In the genomic region with DNA sequence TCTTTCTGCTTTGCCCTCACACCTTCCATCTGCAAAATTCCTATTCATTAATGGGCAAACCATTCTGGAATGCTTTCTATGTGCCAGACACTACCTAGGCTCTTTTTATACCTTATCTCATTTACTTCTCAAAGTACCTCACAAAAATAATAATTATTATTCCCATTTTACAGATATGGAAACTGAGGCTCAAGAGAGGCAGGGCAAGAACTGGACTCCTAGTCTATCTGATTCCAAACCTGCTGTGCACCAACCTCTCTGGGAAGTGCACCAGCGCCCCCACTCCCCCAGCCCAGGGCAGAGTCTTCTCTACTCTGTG, we compare ENCODE assay signal across 10 cellular contexts. TPM values are rescaled to one million over a fixed set of nuclear protein-coding genes. Genes with fewer than 3 reads are reported as not detected.
DNase-seq lines count a peak whose midpoint lies in the region; ATAC-seq and TF ChIP-seq lines count a peak whose summit lies in the region.
"Had no signal": no experiment of that assay in that cellular context is flagged by ENCODE, and none has a peak within 500 bp of the region (broad histone marks: within the 10 kb centered on the region; RNA-seq: fewer than 3 reads in every experiment).

No MANE protein-coding gene starts in this region.

- WGBS in esophagus muscularis mucosa, result 42% methylated on average over 1 of the region's 1 CpG
- no CpG with 5 or more reads among the region's 1 CpG for WGBS in trophoblast cell (ENCODE audit: extremely low coverage, insufficient coverage, insufficient read length)

- H3K4me1 Mint-ChIP-seq in Caco-2 (ENCODE audit: low read depth, unreplicated experiment), result peaks cover 51% of the 10 kb centered on the region

- no peak overlapping the region for H2AK5ac ChIP-seq in trophoblast cell (ENCODE audit: low read length)

- POLR2A ChIA-PET in Caco-2 (lab: Charles Lee) (no interaction called here), PC-9 (lab: Charles Lee; ENCODE audit: unreplicated experiment) (no interaction called here)

- no peak overlapping the region for H2BK12ac ChIP-seq in trophoblast cell (ENCODE audit: low read length)

- TF ChIP-seq CTCF in Caco-2 (IDR thresholded peaks at IDR 0.05; ENCODE audit: insufficient read depth in 1 of 2, low read depth in 1 of 2, low read length in 1 of 2, severe bottlenecking in 1 of 2, unreplicated experiment in 1 of 2), result no peak
- TF ChIP-seq CTCF in PC-9 (conservative IDR thresholded peaks at IDR 0.05), result no peak; the same call in 1 of the 2 replicates
- TF ChIP-seq CTCF in esophagus muscularis mucosa (IDR thresholded peaks at IDR 0.05), result no peak

- peak overlapping the region; percentile 82 for H3K4me3 Mint-ChIP-seq in Caco-2 (ENCODE audit: unreplicated experiment)

- H3K27me3 Mint-ChIP-seq in Caco-2 (ENCODE audit: insufficient read depth, unreplicated experiment), result no peaks in the 10 kb centered on the region

- no peaks in the 10 kb centered on the region for H3K9me3 ChIP-seq in Caco-2
- H3K9me3 ChIP-seq in PC-9 (ENCODE audit: insufficient read depth, low read depth), result no peaks in the 10 kb centered on the region
- no peaks in the 10 kb centered on the region for H3K9me3 ChIP-seq in esophagus muscularis mucosa
- peaks cover 13% of the 10 kb centered on the region for H3K9me3 ChIP-seq in trophoblast cell (ENCODE audit: insufficient read depth, low read depth, low read length)

- H3K14ac ChIP-seq in trophoblast cell (ENCODE audit: low read length), result no peak overlapping the region

- no peak overlapping the region for H4K91ac ChIP-seq in trophoblast cell (ENCODE audit: low read depth, low read length)

- no peaks in the 10 kb centered on the region for H3K27me3 ChIP-seq in Caco-2 (replicated peaks; ENCODE audit: control insufficient read depth, insufficient read depth, low read length)
- no peaks in the 10 kb centered on the region for H3K27me3 ChIP-seq in PC-9 (ENCODE audit: insufficient read depth, low read depth)
- H3K27me3 ChIP-seq in esophagus muscularis mucosa, result peaks cover 0 to 25% (median 0%) of the 10 kb centered on the region in 4 donors
- peaks cover 24% of the 10 kb centered on the region for H3K27me3 ChIP-seq in trophoblast cell (ENCODE audit: insufficient read depth, low read length)

- no peak overlapping the region for H2BK5ac ChIP-seq in trophoblast cell (ENCODE audit: low read depth, low read length, poor library complexity)

- no peak overlapping the region for H3K4ac ChIP-seq in trophoblast cell (ENCODE audit: low read depth, low read length)

- H3K4me1 ChIP-seq in Caco-2 (peaks cover 24% of the 10 kb centered on the region), PC-9 (replicated peaks; ENCODE audit: insufficient read depth) (peaks cover 52% of the 10 kb centered on the region), esophagus muscularis mucosa (peaks cover 14 to 26% (median 20%) of the 10 kb centered on the region in 4 donors), trophoblast cell (ENCODE audit: control insufficient read depth in 1 of 2, insufficient read depth in 2 of 2, low read length in 2 of 2) (peaks cover 5 to 10% of the 10 kb centered on the region in 2 experiments)

- no peaks in the 10 kb centered on the region for H3K9me3 Mint-ChIP-seq in Caco-2 (ENCODE audit: unreplicated experiment)

- ATAC-seq in HG03457 (IDR thresholded peaks at IDR 0.05; ENCODE audit: unreplicated experiment), result no peak
- no peak for ATAC-seq in activated CD4-positive, CD25-positive, alpha-beta regulatory T cell treated with anti-CD3 and anti-CD28 coated beads, Interleukin-2, amount 50 U/mL, for 24 hours

- no peaks in the 10 kb centered on the region for H3K9me2 ChIP-seq in PC-9 (ENCODE audit: insufficient read depth)

- H3K79me2 ChIP-seq in PC-9 (ENCODE audit: low read depth) (peaks cover 33% of the 10 kb centered on the region), trophoblast cell (ENCODE audit: control insufficient read depth, insufficient read depth, low read length, poor library complexity) (no peaks in the 10 kb centered on the region)

- H4K12ac ChIP-seq in trophoblast cell (ENCODE audit: low read depth, low read length), result no peak overlapping the region

- H3F3A ChIP-seq in PC-9 (ENCODE audit: insufficient read depth, low read depth), result peaks cover 32% of the 10 kb centered on the region

- H3K36me3 Mint-ChIP-seq in Caco-2 (ENCODE audit: insufficient read depth, unreplicated experiment), result peaks cover 11% of the 10 kb centered on the region

- peak overlapping the region; percentile 98 for H3K27ac Mint-ChIP-seq in Caco-2 (ENCODE audit: unreplicated experiment)

- peaks cover 2% of the 10 kb centered on the region for H3K79me1 ChIP-seq in trophoblast cell (ENCODE audit: low read length)

- DNase-seq in Caco-2, result no peak
- DNase-seq in PC-9, result no peak
- DNase-seq in esophagus muscularis mucosa (ENCODE audit: extremely low spot score), result no peak
- DNase-seq in trophoblast cell, result no peak
- no peak for DNase-seq in NCI-H526 treated with DMSO at 0.1 percent for 48 hours (lab: John Stamatoyannopoulos, UW)
- no peak for DNase-seq in NCI-H1092 treated with DMSO at 0.1 percent for 48 hours (lab: John Stamatoyannopoulos, UW)

- intact Hi-C loops in Caco-2 (cut with micrococcal nuclease; ENCODE audit: unreplicated experiment) (loop anchor here (1.0 to 2.0 kb wide), 13 partner anchors 19 to 322 kb away; no protein-coding TSS in a partner anchor), PC-9 (cut with micrococcal nuclease; ENCODE audit: unreplicated experiment) (no loop called here), esophagus muscularis mucosa (cut with DNase I) (no loop called here)

- BruUV-seq in Caco-2 (replicated peaks; lab: Mats Ljungman, UMichigan) (TSS peak; percentile 78), PC-9 (replicated peaks; lab: Mats Ljungman, UMichigan) (no TSS peak)

- no peak overlapping the region for H4K8ac ChIP-seq in trophoblast cell (ENCODE audit: low read depth, low read length)

- no peak overlapping the region for H3K9ac ChIP-seq in trophoblast cell (ENCODE audit: low read length)

- H4K20me1 ChIP-seq in PC-9 (ENCODE audit: insufficient read depth), result no peaks in the 10 kb centered on the region

- no peak overlapping the region for H3K18ac ChIP-seq in trophoblast cell (ENCODE audit: low read length)

- CTCF ChIA-PET in Caco-2 (lab: Charles Lee) (interaction anchor here (1.3 to 2.4 kb wide), 3 partner anchors 19 to 70 kb away, joined by 3 to 19 read pairs (median 7); no protein-coding TSS in a partner anchor), PC-9 (lab: Charles Lee) (no interaction called here)

- H2AFZ ChIP-seq in PC-9, result peak overlapping the region; percentile 83
- no peak overlapping the region for H2AFZ ChIP-seq in trophoblast cell (ENCODE audit: insufficient read depth, low read length, poor library complexity)

- H3K23ac ChIP-seq in trophoblast cell (ENCODE audit: low read length), result no peak overlapping the region

- no peak overlapping the region for H3K27ac ChIP-seq in PC-9
- H3K27ac ChIP-seq in esophagus muscularis mucosa (replicated peaks in 1 of 4), result no peak overlapping the region
- H3K27ac ChIP-seq in trophoblast cell (ENCODE audit: low read depth, low read length), result no peak overlapping the region

- no peak for TF ChIP-seq POLR2A in esophagus muscularis mucosa (IDR thresholded peaks at IDR 0.05; ENCODE audit: low read depth)

- H3K36me3 ChIP-seq in Caco-2 (ENCODE audit: control insufficient read depth, insufficient read depth, low read length) (no peaks in the 10 kb centered on the region), PC-9 (ENCODE audit: low read depth) (no peaks in the 10 kb centered on the region), esophagus muscularis mucosa (no peaks in the 10 kb centered on the region), trophoblast cell (ENCODE audit: control insufficient read depth in 1 of 2, insufficient read depth in 2 of 2, low read length in 2 of 2) (no peaks in the 10 kb centered on the region)

- TF ChIP-seq EP300 in esophagus muscularis mucosa (IDR thresholded peaks at IDR 0.05), result no peak

- peak overlapping the region; percentile 84 for H3K4me3 ChIP-seq in Caco-2 (ENCODE audit: low read depth, low read length)
- H3K4me3 ChIP-seq in PC-9, result peak overlapping the region; percentile 80
- H3K4me3 ChIP-seq in esophagus muscularis mucosa, result peak overlapping the region; percentile 52 to 67 (median 54)
- no peak overlapping the region for H3K4me3 ChIP-seq in trophoblast cell (ENCODE audit: low read depth, low read length)

- peak overlapping the region; percentile 96 for H3K4me2 ChIP-seq in PC-9
- peak overlapping the region; percentile 79 for H3K4me2 ChIP-seq in trophoblast cell (ENCODE audit: low read length)

- no peak overlapping the region for H2BK120ac ChIP-seq in trophoblast cell (ENCODE audit: insufficient read depth, low read length, poor library complexity)

RNA-seq across cellular contexts. Expression of gene DGAT2, which starts 0.8 kb away (rescaled TPM):
- total RNA-seq in Caco-2 (2022) (73.6 and 75.8 TPM in 2 replicates), PC-9 (2021) (6.5 and 7.1 TPM in 2 replicates), esophagus muscularis mucosa (1 to 10 TPM in 3 of 4 donors, under 1 TPM in 1; 0.83 to 6.5 (median 2.0) TPM)
- polyA plus RNA-seq in trophoblast cell (2013), result 0.04 and 0.12 TPM in 2 replicates

RNA-seq across cellular contexts. Expression of gene UVRAG, which starts 47.3 kb away (rescaled TPM):
- 30.4 and 31.3 TPM in 2 replicates for total RNA-seq in Caco-2 (2022)
- 18.6 and 20.4 TPM in 2 replicates for total RNA-seq in PC-9 (2021)
- 10 to 100 TPM; 30.6 to 37.4 (median 34.7) TPM for total RNA-seq in esophagus muscularis mucosa
- polyA plus RNA-seq in trophoblast cell (2013), result 4.8 and 5.0 TPM in 2 replicates

RNA-seq across cellular contexts. Expression of gene MOGAT2, which starts 50.1 kb away (rescaled TPM):
- total RNA-seq in Caco-2 (2022) (0.39 and 0.56 TPM in 2 replicates), PC-9 (2021) (not detected in 2 replicates), esophagus muscularis mucosa (not detected)
- polyA plus RNA-seq in trophoblast cell (2013), result not detected in 2 replicates
- total RNA-seq: aorta, kidney epithelial cell had no signal
